1 cellular context compared by ENCODE assay signal in the genomic region with DNA sequence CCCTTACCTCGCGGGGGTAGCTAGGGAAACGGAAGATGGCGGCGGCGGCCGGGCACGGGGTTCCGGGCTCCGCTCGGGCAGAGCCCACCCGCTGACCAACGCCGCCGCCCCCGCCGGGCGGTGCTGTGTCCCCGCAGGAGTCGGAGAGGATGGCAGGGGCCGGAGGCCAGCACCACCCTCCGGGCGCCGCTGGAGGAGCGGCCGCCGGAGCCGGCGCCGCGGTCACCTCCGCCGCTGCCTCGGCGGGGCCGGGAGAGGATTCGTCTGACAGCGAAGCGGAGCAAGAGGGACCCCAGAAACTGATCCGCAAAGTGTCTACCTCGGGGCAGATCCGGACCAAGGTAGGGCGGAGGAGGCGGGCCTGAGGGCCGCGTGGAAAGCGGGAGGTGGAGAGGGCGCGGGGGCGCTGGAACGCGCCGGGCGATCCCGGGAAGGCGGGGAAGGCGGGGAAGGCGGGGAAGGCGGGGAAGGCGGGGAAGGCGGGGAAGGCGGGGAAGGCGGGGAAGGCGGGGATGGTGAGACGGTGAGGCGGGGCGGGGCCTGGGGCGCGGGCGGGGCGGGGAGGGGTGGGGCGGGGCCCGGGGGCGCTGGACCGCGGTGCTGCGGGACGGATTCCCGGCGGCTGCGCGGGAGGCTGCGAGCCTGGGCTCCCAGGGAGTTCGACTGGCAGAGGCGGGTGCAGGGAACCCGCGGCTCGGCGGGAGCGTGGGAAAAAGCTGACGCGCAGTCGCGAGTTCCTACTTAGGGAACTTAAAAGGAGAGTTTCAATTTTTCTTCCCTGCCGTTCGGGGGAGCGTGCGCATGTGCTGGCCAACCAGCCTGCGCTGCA.
A peak's percentile ranks its signal among the peaks of the same experiment; 100 is the strongest.
TF ChIP-seq lines count a peak whose summit lies in the region.

A gene with protein sequence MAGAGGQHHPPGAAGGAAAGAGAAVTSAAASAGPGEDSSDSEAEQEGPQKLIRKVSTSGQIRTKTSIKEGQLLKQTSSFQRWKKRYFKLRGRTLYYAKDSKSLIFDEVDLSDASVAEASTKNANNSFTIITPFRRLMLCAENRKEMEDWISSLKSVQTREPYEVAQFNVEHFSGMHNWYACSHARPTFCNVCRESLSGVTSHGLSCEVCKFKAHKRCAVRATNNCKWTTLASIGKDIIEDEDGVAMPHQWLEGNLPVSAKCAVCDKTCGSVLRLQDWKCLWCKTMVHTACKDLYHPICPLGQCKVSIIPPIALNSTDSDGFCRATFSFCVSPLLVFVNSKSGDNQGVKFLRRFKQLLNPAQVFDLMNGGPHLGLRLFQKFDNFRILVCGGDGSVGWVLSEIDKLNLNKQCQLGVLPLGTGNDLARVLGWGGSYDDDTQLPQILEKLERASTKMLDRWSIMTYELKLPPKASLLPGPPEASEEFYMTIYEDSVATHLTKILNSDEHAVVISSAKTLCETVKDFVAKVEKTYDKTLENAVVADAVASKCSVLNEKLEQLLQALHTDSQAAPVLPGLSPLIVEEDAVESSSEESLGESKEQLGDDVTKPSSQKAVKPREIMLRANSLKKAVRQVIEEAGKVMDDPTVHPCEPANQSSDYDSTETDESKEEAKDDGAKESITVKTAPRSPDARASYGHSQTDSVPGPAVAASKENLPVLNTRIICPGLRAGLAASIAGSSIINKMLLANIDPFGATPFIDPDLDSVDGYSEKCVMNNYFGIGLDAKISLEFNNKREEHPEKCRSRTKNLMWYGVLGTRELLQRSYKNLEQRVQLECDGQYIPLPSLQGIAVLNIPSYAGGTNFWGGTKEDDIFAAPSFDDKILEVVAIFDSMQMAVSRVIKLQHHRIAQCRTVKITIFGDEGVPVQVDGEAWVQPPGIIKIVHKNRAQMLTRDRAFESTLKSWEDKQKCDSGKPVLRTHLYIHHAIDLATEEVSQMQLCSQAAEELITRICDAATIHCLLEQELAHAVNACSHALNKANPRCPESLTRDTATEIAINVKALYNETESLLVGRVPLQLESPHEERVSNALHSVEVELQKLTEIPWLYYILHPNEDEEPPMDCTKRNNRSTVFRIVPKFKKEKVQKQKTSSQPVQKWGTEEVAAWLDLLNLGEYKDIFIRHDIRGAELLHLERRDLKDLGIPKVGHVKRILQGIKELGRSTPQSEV (plus strand): TSS at position 24 of the 829 bp plus-strand sequence. CDS start 126 bp downstream, at position 150.

TF ChIP-seq in HCT116, 20 proteins besides CTCF, POLR2A, EP300 and RAD21 (continued from another document):
- TF ChIP-seq, protein P1, sequence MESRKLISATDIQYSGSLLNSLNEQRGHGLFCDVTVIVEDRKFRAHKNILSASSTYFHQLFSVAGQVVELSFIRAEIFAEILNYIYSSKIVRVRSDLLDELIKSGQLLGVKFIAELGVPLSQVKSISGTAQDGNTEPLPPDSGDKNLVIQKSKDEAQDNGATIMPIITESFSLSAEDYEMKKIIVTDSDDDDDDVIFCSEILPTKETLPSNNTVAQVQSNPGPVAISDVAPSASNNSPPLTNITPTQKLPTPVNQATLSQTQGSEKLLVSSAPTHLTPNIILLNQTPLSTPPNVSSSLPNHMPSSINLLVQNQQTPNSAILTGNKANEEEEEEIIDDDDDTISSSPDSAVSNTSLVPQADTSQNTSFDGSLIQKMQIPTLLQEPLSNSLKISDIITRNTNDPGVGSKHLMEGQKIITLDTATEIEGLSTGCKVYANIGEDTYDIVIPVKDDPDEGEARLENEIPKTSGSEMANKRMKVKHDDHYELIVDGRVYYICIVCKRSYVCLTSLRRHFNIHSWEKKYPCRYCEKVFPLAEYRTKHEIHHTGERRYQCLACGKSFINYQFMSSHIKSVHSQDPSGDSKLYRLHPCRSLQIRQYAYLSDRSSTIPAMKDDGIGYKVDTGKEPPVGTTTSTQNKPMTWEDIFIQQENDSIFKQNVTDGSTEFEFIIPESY (IDR thresholded peaks at IDR 0.05; ENCODE audit: extremely low read depth, insufficient replicate concordance, low read length), result no peak
- no peak for TF ChIP-seq ELF1 (IDR thresholded peaks at IDR 0.05; ENCODE audit: borderline replicate concordance, low read depth)
- no peak for TF ChIP-seq EZH2phosphoT487 (IDR thresholded peaks at IDR 0.05; ENCODE audit: borderline replicate concordance)
- no peak for TF ChIP-seq EZH2 (IDR thresholded peaks at IDR 0.05)
- TF ChIP-seq SIN3A (IDR thresholded peaks at IDR 0.05; ENCODE audit: low read depth), result no peak
- TF ChIP-seq EGR1 (IDR thresholded peaks at IDR 0.05; ENCODE audit: low read depth), result no peak
- TF ChIP-seq SP1 (IDR thresholded peaks at IDR 0.05; ENCODE audit: low read depth), result no peak
- peak; percentile 16; the same call in 1 of the 2 replicates for TF ChIP-seq ZFX (IDR thresholded peaks at IDR 0.05)
